Comparison of ENCODE assay signal across 1 cellular context in the genomic region with DNA sequence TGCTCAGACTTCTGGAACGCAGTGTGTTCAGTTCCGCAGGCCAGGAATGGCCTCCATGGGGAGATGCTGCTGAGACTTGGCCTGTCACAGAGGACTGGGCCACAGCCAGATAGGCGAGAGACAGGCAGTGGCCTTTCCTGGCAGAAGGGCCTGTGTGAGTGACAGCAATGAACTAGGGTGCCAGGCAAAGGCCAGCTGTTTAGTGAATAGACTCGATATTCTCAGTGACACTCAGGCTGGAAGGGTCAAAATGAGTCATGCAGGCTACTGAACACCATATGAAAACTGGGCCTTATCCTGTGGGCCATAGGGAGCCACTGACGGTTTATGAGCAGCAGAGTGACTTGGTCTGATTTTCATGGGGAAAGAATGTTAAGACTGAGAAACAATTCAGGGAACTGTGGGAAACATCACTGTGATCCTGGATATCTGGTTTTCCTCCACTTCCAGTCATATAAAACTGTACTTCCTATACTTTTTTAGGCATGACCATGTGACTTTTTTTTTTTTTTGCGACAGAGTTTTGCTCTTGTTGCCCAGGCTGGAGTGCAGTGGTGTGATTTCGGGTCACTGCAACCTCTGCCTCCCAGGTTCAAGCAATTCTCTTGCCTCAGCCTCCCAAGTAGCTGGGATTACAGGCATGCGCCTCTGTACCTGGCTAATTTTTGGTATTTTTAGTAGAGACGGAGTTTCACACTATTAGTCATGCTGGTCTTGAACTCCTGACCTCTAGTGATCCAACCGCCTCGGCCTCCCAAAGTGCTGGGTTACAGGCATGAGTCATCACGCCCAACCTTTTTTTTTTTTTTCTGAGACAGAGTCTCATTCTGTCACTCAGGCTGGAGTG.
TF ChIP-seq lines count a peak whose summit lies in the region.

No MANE protein-coding gene starts in this region.

TF ChIP-seq in K562, 482 proteins besides CTCF, POLR2A, EP300 and RAD21 (continued from another document and continues in another):
- TF ChIP-seq, protein P1, sequence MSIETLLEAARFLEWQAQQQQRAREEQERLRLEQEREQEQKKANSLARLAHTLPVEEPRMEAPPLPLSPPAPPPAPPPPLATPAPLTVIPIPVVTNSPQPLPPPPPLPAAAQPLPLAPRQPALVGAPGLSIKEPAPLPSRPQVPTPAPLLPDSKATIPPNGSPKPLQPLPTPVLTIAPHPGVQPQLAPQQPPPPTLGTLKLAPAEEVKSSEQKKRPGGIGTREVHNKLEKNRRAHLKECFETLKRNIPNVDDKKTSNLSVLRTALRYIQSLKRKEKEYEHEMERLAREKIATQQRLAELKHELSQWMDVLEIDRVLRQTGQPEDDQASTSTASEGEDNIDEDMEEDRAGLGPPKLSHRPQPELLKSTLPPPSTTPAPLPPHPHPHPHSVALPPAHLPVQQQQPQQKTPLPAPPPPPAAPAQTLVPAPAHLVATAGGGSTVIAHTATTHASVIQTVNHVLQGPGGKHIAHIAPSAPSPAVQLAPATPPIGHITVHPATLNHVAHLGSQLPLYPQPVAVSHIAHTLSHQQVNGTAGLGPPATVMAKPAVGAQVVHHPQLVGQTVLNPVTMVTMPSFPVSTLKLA (conservative IDR thresholded peaks at IDR 0.05), result peak in 1 of 2 experiments; percentile 21; a peak in 1 of 4 replicates
- TF ChIP-seq, protein P2, sequence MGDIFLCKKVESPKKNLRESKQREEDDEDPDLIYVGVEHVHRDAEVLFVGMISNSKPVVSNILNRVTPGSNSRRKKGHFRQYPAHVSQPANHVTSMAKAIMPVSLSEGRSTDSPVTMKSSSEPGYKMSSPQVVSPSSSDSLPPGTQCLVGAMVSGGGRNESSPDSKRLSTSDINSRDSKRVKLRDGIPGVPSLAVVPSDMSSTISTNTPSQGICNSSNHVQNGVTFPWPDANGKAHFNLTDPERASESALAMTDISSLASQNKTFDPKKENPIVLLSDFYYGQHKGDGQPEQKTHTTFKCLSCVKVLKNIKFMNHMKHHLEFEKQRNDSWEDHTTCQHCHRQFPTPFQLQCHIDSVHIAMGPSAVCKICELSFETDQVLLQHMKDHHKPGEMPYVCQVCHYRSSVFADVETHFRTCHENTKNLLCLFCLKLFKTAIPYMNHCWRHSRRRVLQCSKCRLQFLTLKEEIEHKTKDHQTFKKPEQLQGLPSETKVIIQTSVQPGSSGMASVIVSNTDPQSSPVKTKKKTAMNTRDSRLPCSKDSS (IDR thresholded peaks at IDR 0.05; ENCODE audit: low read depth, partially characterized antibody), result no peak
- TF ChIP-seq GATA2 (CRISPR knock-in tag; IDR thresholded peaks at IDR 0.05) (no peak), ZNF347 (CRISPR knock-in tag; IDR thresholded peaks at IDR 0.05; ENCODE audit: low read depth) (no peak), COPS2 (conservative IDR thresholded peaks at IDR 0.05) (no peak), ZNF316 (IDR thresholded peaks at IDR 0.05) (peak; percentile 66; the same call in 1 of the 2 replicates), SMAD2 (IDR thresholded peaks at IDR 0.05; ENCODE audit: low read depth, low read length) (no peak), HDAC2 (IDR thresholded peaks at IDR 0.05) (peak; percentile 79), ZKSCAN8 (CRISPR knock-in tag; IDR thresholded peaks at IDR 0.05) (no peak), MEF2D (tag; conservative IDR thresholded peaks at IDR 0.05; ENCODE audit: low read depth) (no peak), NCOA6 (IDR thresholded peaks at IDR 0.05) (no peak), SMARCC2 (IDR thresholded peaks at IDR 0.05; ENCODE audit: low read depth) (peak; percentile 84), ELF1 (tag; IDR thresholded peaks at IDR 0.05) (no peak), DDX20 (tag; IDR thresholded peaks at IDR 0.05; ENCODE audit: low read depth) (no peak), PHTF2 (CRISPR knock-in tag; IDR thresholded peaks at IDR 0.05) (no peak), MBD2 (IDR thresholded peaks at IDR 0.05; ENCODE audit: borderline replicate concordance, low read depth) (no peak), CBFB (CRISPR knock-in tag; IDR thresholded peaks at IDR 0.05) (no peak), NBN (IDR thresholded peaks at IDR 0.05; ENCODE audit: low read depth) (0 out of 2 replicates have a peak, but pooled peaks have one; percentile 48), PHB (CRISPR knock-in tag; IDR thresholded peaks at IDR 0.05) (no peak), ARID1B (IDR thresholded peaks at IDR 0.05) (peak; percentile 83), SMARCB1 (IDR thresholded peaks at IDR 0.05; ENCODE audit: insufficient read length, low read depth) (no peak), HOXB6 (CRISPR knock-in tag; IDR thresholded peaks at IDR 0.05; ENCODE audit: borderline replicate concordance) (no peak), ZNF174 (CRISPR knock-in tag; IDR thresholded peaks at IDR 0.05) (no peak), ZNF274 (IDR thresholded peaks at IDR 0.05; ENCODE audit: borderline replicate concordance, low read depth, low read length) (no peak), ZNF41 (CRISPR knock-in tag; conservative IDR thresholded peaks at IDR 0.05) (no peak)
- TF ChIP-seq, protein P3, sequence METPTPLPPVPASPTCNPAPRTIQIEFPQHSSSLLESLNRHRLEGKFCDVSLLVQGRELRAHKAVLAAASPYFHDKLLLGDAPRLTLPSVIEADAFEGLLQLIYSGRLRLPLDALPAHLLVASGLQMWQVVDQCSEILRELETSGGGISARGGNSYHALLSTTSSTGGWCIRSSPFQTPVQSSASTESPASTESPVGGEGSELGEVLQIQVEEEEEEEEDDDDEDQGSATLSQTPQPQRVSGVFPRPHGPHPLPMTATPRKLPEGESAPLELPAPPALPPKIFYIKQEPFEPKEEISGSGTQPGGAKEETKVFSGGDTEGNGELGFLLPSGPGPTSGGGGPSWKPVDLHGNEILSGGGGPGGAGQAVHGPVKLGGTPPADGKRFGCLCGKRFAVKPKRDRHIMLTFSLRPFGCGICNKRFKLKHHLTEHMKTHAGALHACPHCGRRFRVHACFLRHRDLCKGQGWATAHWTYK (CRISPR knock-in tag; IDR thresholded peaks at IDR 0.05), result no peak
- TF ChIP-seq, protein P4, sequence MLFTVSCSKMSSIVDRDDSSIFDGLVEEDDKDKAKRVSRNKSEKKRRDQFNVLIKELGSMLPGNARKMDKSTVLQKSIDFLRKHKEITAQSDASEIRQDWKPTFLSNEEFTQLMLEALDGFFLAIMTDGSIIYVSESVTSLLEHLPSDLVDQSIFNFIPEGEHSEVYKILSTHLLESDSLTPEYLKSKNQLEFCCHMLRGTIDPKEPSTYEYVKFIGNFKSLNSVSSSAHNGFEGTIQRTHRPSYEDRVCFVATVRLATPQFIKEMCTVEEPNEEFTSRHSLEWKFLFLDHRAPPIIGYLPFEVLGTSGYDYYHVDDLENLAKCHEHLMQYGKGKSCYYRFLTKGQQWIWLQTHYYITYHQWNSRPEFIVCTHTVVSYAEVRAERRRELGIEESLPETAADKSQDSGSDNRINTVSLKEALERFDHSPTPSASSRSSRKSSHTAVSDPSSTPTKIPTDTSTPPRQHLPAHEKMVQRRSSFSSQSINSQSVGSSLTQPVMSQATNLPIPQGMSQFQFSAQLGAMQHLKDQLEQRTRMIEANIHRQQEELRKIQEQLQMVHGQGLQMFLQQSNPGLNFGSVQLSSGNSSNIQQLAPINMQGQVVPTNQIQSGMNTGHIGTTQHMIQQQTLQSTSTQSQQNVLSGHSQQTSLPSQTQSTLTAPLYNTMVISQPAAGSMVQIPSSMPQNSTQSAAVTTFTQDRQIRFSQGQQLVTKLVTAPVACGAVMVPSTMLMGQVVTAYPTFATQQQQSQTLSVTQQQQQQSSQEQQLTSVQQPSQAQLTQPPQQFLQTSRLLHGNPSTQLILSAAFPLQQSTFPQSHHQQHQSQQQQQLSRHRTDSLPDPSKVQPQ (CRISPR knock-in tag; IDR thresholded peaks at IDR 0.05; ENCODE audit: borderline replicate concordance), result no peak
- TF ChIP-seq, protein P5, sequence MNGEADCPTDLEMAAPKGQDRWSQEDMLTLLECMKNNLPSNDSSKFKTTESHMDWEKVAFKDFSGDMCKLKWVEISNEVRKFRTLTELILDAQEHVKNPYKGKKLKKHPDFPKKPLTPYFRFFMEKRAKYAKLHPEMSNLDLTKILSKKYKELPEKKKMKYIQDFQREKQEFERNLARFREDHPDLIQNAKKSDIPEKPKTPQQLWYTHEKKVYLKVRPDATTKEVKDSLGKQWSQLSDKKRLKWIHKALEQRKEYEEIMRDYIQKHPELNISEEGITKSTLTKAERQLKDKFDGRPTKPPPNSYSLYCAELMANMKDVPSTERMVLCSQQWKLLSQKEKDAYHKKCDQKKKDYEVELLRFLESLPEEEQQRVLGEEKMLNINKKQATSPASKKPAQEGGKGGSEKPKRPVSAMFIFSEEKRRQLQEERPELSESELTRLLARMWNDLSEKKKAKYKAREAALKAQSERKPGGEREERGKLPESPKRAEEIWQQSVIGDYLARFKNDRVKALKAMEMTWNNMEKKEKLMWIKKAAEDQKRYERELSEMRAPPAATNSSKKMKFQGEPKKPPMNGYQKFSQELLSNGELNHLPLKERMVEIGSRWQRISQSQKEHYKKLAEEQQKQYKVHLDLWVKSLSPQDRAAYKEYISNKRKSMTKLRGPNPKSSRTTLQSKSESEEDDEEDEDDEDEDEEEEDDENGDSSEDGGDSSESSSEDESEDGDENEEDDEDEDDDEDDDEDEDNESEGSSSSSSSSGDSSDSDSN (IDR thresholded peaks at IDR 0.05; ENCODE audit: borderline replicate concordance in 1 of 2, low read depth in 2 of 2, low read length in 2 of 2), result no peak
- TF ChIP-seq, protein P6, sequence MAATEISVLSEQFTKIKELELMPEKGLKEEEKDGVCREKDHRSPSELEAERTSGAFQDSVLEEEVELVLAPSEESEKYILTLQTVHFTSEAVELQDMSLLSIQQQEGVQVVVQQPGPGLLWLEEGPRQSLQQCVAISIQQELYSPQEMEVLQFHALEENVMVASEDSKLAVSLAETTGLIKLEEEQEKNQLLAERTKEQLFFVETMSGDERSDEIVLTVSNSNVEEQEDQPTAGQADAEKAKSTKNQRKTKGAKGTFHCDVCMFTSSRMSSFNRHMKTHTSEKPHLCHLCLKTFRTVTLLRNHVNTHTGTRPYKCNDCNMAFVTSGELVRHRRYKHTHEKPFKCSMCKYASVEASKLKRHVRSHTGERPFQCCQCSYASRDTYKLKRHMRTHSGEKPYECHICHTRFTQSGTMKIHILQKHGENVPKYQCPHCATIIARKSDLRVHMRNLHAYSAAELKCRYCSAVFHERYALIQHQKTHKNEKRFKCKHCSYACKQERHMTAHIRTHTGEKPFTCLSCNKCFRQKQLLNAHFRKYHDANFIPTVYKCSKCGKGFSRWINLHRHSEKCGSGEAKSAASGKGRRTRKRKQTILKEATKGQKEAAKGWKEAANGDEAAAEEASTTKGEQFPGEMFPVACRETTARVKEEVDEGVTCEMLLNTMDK (IDR thresholded peaks at IDR 0.05; ENCODE audit: borderline replicate concordance, insufficient read depth, low read depth, low read length, poor library complexity, severe bottlenecking), result no peak
- TF ChIP-seq, protein P7, sequence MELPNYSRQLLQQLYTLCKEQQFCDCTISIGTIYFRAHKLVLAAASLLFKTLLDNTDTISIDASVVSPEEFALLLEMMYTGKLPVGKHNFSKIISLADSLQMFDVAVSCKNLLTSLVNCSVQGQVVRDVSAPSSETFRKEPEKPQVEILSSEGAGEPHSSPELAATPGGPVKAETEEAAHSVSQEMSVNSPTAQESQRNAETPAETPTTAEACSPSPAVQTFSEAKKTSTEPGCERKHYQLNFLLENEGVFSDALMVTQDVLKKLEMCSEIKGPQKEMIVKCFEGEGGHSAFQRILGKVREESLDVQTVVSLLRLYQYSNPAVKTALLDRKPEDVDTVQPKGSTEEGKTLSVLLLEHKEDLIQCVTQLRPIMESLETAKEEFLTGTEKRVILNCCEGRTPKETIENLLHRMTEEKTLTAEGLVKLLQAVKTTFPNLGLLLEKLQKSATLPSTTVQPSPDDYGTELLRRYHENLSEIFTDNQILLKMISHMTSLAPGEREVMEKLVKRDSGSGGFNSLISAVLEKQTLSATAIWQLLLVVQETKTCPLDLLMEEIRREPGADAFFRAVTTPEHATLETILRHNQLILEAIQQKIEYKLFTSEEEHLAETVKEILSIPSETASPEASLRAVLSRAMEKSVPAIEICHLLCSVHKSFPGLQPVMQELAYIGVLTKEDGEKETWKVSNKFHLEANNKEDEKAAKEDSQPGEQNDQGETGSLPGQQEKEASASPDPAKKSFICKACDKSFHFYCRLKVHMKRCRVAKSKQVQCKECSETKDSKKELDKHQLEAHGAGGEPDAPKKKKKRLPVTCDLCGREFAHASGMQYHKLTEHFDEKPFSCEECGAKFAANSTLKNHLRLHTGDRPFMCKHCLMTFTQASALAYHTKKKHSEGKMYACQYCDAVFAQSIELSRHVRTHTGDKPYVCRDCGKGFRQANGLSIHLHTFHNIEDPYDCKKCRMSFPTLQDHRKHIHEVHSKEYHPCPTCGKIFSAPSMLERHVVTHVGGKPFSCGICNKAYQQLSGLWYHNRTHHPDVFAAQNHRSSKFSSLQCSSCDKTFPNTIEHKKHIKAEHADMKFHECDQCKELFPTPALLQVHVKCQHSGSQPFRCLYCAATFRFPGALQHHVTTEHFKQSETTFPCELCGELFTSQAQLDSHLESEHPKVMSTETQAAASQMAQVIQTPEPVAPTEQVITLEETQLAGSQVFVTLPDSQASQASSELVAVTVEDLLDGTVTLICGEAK (IDR thresholded peaks at IDR 0.05), result peak; percentile 33; the same call in 1 of the 2 replicates
- TF ChIP-seq, protein P7 (CRISPR knock-in tag; IDR thresholded peaks at IDR 0.05), result no peak
- TF ChIP-seq, protein P8, sequence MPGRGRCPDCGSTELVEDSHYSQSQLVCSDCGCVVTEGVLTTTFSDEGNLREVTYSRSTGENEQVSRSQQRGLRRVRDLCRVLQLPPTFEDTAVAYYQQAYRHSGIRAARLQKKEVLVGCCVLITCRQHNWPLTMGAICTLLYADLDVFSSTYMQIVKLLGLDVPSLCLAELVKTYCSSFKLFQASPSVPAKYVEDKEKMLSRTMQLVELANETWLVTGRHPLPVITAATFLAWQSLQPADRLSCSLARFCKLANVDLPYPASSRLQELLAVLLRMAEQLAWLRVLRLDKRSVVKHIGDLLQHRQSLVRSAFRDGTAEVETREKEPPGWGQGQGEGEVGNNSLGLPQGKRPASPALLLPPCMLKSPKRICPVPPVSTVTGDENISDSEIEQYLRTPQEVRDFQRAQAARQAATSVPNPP (IDR thresholded peaks at IDR 0.05; ENCODE audit: borderline replicate concordance, insufficient read depth, insufficient read length), result no peak
